ENCODE assay signal across 39 cellular contexts in genomic region chr11:134883484-134883883, GRCh38.
"Had no signal": no experiment of that assay in that cellular context is flagged by ENCODE, and none has a peak within 500 bp of the region (broad histone marks: within the 10 kb centered on the region; RNA-seq: fewer than 3 reads in every experiment).

No MANE protein-coding gene starts in this region.

- H3K4me3 ChIP-seq: adrenal gland, ascending aorta, body of pancreas, breast epithelium, cardiac muscle cell had no signal

- ATAC-seq: activated naive CD4-positive, alpha-beta T cell treated with anti-CD3 and anti-CD28 coated beads, Interleukin-2, amount 50 U/mL, for 72 hours; activated naive CD8-positive, alpha-beta T cell treated with anti-CD3 and anti-CD28 coated beads, Interleukin-2, amount 50 U/mL, for 24 hours; activated T-cell treated with anti-CD3 and anti-CD28 coated beads, Interleukin-2, amount 50 U/mL, for 4 hours; activated T-cell treated with anti-CD3 and anti-CD28 coated beads, Interleukin-2, amount 50 U/mL, for 72 hours; activated T-helper 17 cell treated with anti-CD3 and anti-CD28 coated beads, Interleukin-2, amount 50 U/mL, for 72 hours; body of pancreas had no signal

- H3K27ac Mint-ChIP-seq: activated naive CD4-positive, alpha-beta T cell treated with anti-CD3 and anti-CD28 coated beads for 36 hours; activated naive CD4-positive, alpha-beta T cell treated with anti-CD3 and anti-CD28 coated beads, Interleukin-2, amount 10 ng/mL, durations not matched to agents 7 days and 5 days; activated naive CD4-positive, alpha-beta T cell treated with anti-CD3 and anti-CD28 coated beads, Interleukin-2, amount 50 U/mL, for 24 hours; activated naive CD4-positive, alpha-beta T cell treated with anti-CD3 and anti-CD28 coated beads, Interleukin-2, amount 50 U/mL, for 72 hours; activated naive CD8-positive, alpha-beta T cell; activated naive CD8-positive, alpha-beta T cell treated with anti-CD3 and anti-CD28 coated beads for 36 hours; activated naive CD8-positive, alpha-beta T cell treated with anti-CD3 and anti-CD28 coated beads, Interleukin-2, amount 10 ng/mL, durations not matched to agents 7 days and 5 days; activated naive CD8-positive, alpha-beta T cell treated with anti-CD3 and anti-CD28 coated beads, Interleukin-2, amount 50 U/mL, for 24 hours; activated T-cell treated with anti-CD3 and anti-CD28 coated beads, Interleukin-2, amount 50 U/mL, for 24 hours; activated T-cell treated with anti-CD3 and anti-CD28 coated beads, Interleukin-2, amount 50 U/mL, for 72 hours; activated T-helper 1 cell treated with anti-CD3 and anti-CD28 coated beads, Interleukin-12 subunit alpha, Interleukin-12 subunit beta, Interleukin-2, Interleukin-4 antibody, amounts not matched to agents 30 ng/mL and 10 ng/mL and 1 ng/mL, durations not matched to agents 14 hours and 24 hours and 36 hours; activated T-helper 17 cell treated with anti-CD3 and anti-CD28 coated beads, Interleukin-2, amount 50 U/mL, for 72 hours had no signal

- H3K36me3 Mint-ChIP-seq: activated naive CD4-positive, alpha-beta T cell treated with anti-CD3 and anti-CD28 coated beads, Interleukin-2, amount 10 ng/mL, durations not matched to agents 7 days and 5 days; activated naive CD4-positive, alpha-beta T cell treated with anti-CD3 and anti-CD28 coated beads, Interleukin-2, amount 50 U/mL, for 24 hours; activated naive CD4-positive, alpha-beta T cell treated with anti-CD3 and anti-CD28 coated beads, Interleukin-2, amount 50 U/mL, for 72 hours; activated naive CD8-positive, alpha-beta T cell; activated naive CD8-positive, alpha-beta T cell treated with anti-CD3 and anti-CD28 coated beads for 36 hours; activated naive CD8-positive, alpha-beta T cell treated with anti-CD3 and anti-CD28 coated beads, Interleukin-2, amount 10 ng/mL, durations not matched to agents 7 days and 5 days; brain had no signal

- H3K27me3 ChIP-seq: ascending aorta, brain microvascular endothelial cell, cardiac muscle cell had no signal

- FAIRE-seq: astrocyte, bronchial epithelial cell had no signal

- H3K4me3 Mint-ChIP-seq: activated naive CD4-positive, alpha-beta T cell treated with anti-CD3 and anti-CD28 coated beads for 36 hours; activated naive CD4-positive, alpha-beta T cell treated with anti-CD3 and anti-CD28 coated beads, Interleukin-2, amount 10 ng/mL, durations not matched to agents 7 days and 5 days; activated naive CD4-positive, alpha-beta T cell treated with anti-CD3 and anti-CD28 coated beads, Interleukin-2, amount 50 U/mL, for 24 hours; activated naive CD8-positive, alpha-beta T cell; activated naive CD8-positive, alpha-beta T cell treated with anti-CD3 and anti-CD28 coated beads for 36 hours; activated naive CD8-positive, alpha-beta T cell treated with anti-CD3 and anti-CD28 coated beads, Interleukin-2, amount 10 ng/mL, durations not matched to agents 7 days and 5 days; activated naive CD8-positive, alpha-beta T cell treated with anti-CD3 and anti-CD28 coated beads, Interleukin-2, amount 50 U/mL, for 24 hours; activated T-cell treated with anti-CD3 and anti-CD28 coated beads, Interleukin-2, amount 50 U/mL, for 24 hours; activated T-cell treated with anti-CD3 and anti-CD28 coated beads, Interleukin-2, amount 50 U/mL, for 4 hours; activated T-cell treated with anti-CD3 and anti-CD28 coated beads, Interleukin-2, amount 50 U/mL, for 72 hours; activated T-helper 1 cell treated with anti-CD3 and anti-CD28 coated beads, Interleukin-12 subunit alpha, Interleukin-12 subunit beta, Interleukin-2, Interleukin-4 antibody, amounts not matched to agents 30 ng/mL and 10 ng/mL and 1 ng/mL, durations not matched to agents 14 hours and 24 hours and 36 hours; activated T-helper 17 cell treated with anti-CD3 and anti-CD28 coated beads, Interleukin-2, amount 50 U/mL, for 72 hours; brain; central memory CD8-positive, alpha-beta T cell had no signal

- H3K9me3 ChIP-seq: adrenal gland, ascending aorta, body of pancreas, breast epithelium had no signal

- H3K27me3 Mint-ChIP-seq: activated naive CD8-positive, alpha-beta T cell treated with anti-CD3 and anti-CD28 coated beads, Interleukin-2, amount 10 ng/mL, durations not matched to agents 7 days and 5 days had no signal

- H3K36me3 ChIP-seq: adrenal gland, ascending aorta, brain microvascular endothelial cell, breast epithelium, cardiac muscle cell had no signal

- DNase-seq: activated effector memory CD4-positive, alpha-beta T cell treated with anti-CD3 and anti-CD28 coated beads, Interleukin-2, amount 50 U/mL, for 16 hours; activated effector memory CD4-positive, alpha-beta T cell treated with Interleukin-2 at 50 U/mL for 16 hours; activated gamma-delta T cell; activated gamma-delta T cell treated with Interleukin-2 at 50 U/mL for 16 hours; activated naive CD4-positive, alpha-beta T cell; activated naive CD4-positive, alpha-beta T cell treated with anti-CD3 and anti-CD28 coated beads for 36 hours; activated naive CD4-positive, alpha-beta T cell treated with anti-CD3 and anti-CD28 coated beads, Interleukin-2, amount 10 ng/mL, durations not matched to agents 7 days and 5 days; activated naive CD4-positive, alpha-beta T cell treated with anti-CD3 and anti-CD28 coated beads, Interleukin-2, amount 50 U/mL, for 16 hours; activated naive CD4-positive, alpha-beta T cell treated with Interleukin-2 at 50 U/mL for 16 hours; activated naive CD8-positive, alpha-beta T cell treated with anti-CD3 and anti-CD28 coated beads for 36 hours; activated naive CD8-positive, alpha-beta T cell treated with anti-CD3 and anti-CD28 coated beads, Interleukin-2, amount 10 ng/mL, durations not matched to agents 7 days and 5 days; activated naive CD8-positive, alpha-beta T cell treated with anti-CD3 and anti-CD28 coated beads, Interleukin-2, amount 50 U/mL, for 24 hours; activated T-cell treated with anti-CD3 and anti-CD28 coated beads, Interleukin-2, amount 50 U/mL, for 1 hour; activated T-cell treated with anti-CD3 and anti-CD28 coated beads, Interleukin-2, amount 50 U/mL, for 24 hours; activated T-cell treated with anti-CD3 and anti-CD28 coated beads, Interleukin-2, amount 50 U/mL, for 4 hours; activated T-cell treated with anti-CD3 and anti-CD28 coated beads, Interleukin-2, amount 50 U/mL, for 48 hours; activated T-cell treated with anti-CD3 and anti-CD28 coated beads, Interleukin-2, amount 50 U/mL, for 72 hours; adrenal gland; amniotic stem cell; amygdala; anterior cingulate cortex; aorta; body of pancreas; brain microvascular endothelial cell; caudate nucleus; central memory CD4-positive, alpha-beta T cell; cerebellar nuclear complex had no signal

- H3K4me1 Mint-ChIP-seq: activated naive CD4-positive, alpha-beta T cell treated with anti-CD3 and anti-CD28 coated beads, Interleukin-2, amount 10 ng/mL, durations not matched to agents 7 days and 5 days; activated naive CD4-positive, alpha-beta T cell treated with anti-CD3 and anti-CD28 coated beads, Interleukin-2, amount 50 U/mL, for 24 hours; activated naive CD8-positive, alpha-beta T cell treated with anti-CD3 and anti-CD28 coated beads for 36 hours; activated naive CD8-positive, alpha-beta T cell treated with anti-CD3 and anti-CD28 coated beads, Interleukin-2, amount 10 ng/mL, durations not matched to agents 7 days and 5 days; activated naive CD8-positive, alpha-beta T cell treated with anti-CD3 and anti-CD28 coated beads, Interleukin-2, amount 50 U/mL, for 24 hours; activated T-helper 17 cell treated with anti-CD3 and anti-CD28 coated beads, Interleukin-2, amount 50 U/mL, for 72 hours; central memory CD8-positive, alpha-beta T cell had no signal

- H3K9me3 Mint-ChIP-seq: activated naive CD4-positive, alpha-beta T cell treated with anti-CD3 and anti-CD28 coated beads for 36 hours; activated naive CD4-positive, alpha-beta T cell treated with anti-CD3 and anti-CD28 coated beads, Interleukin-2, amount 10 ng/mL, durations not matched to agents 7 days and 5 days; activated naive CD4-positive, alpha-beta T cell treated with anti-CD3 and anti-CD28 coated beads, Interleukin-2, amount 50 U/mL, for 24 hours; activated naive CD4-positive, alpha-beta T cell treated with anti-CD3 and anti-CD28 coated beads, Interleukin-2, amount 50 U/mL, for 72 hours; activated naive CD8-positive, alpha-beta T cell treated with anti-CD3 and anti-CD28 coated beads for 36 hours; activated naive CD8-positive, alpha-beta T cell treated with anti-CD3 and anti-CD28 coated beads, Interleukin-2, amount 10 ng/mL, durations not matched to agents 7 days and 5 days; activated naive CD8-positive, alpha-beta T cell treated with anti-CD3 and anti-CD28 coated beads, Interleukin-2, amount 50 U/mL, for 24 hours; activated T-cell treated with anti-CD3 and anti-CD28 coated beads, Interleukin-2, amount 50 U/mL, for 24 hours; activated T-cell treated with anti-CD3 and anti-CD28 coated beads, Interleukin-2, amount 50 U/mL, for 4 hours; activated T-cell treated with anti-CD3 and anti-CD28 coated beads, Interleukin-2, amount 50 U/mL, for 72 hours; activated T-helper 1 cell treated with anti-CD3 and anti-CD28 coated beads, Interleukin-12 subunit alpha, Interleukin-12 subunit beta, Interleukin-2, Interleukin-4 antibody, amounts not matched to agents 30 ng/mL and 10 ng/mL and 1 ng/mL, durations not matched to agents 14 hours and 24 hours and 36 hours; activated T-helper 17 cell treated with anti-CD3 and anti-CD28 coated beads, Interleukin-2, amount 50 U/mL, for 72 hours; brain; central memory CD8-positive, alpha-beta T cell had no signal

- H3K4me1 ChIP-seq: adrenal gland, ascending aorta, body of pancreas, breast epithelium had no signal

- H3K27ac ChIP-seq: adrenal gland, ascending aorta, body of pancreas, brain microvascular endothelial cell, breast epithelium, cardiac muscle cell had no signal
